ENCODE assay signal across 23 cellular contexts in genomic region chr4:25827897-25828296, GRCh38. TPM values are rescaled to one million over a fixed set of nuclear protein-coding genes. Genes with fewer than 3 reads are reported as not detected.
DNase-seq lines count a peak whose midpoint lies in the region; ATAC-seq and TF ChIP-seq lines count a peak whose summit lies in the region.
"Had no signal": no experiment of that assay in that cellular context is flagged by ENCODE, and none has a peak within 500 bp of the region (broad histone marks: within the 10 kb centered on the region; RNA-seq: fewer than 3 reads in every experiment).

No MANE protein-coding gene starts in this region.

- DNase-seq in left ventricle myocardium superior, result no peak
- no peak for DNase-seq in left cardiac atrium
- peak; percentile 89 for DNase-seq in NCI-H524 treated with DMSO at 0.1 percent for 48 hours (lab: John Stamatoyannopoulos, UW)
- peak; percentile 23 for DNase-seq in retinal pigment epithelial cell (ENCODE audit: low read depth)
- no peak for DNase-seq in cortex of kidney (lab: John Stamatoyannopoulos, UW)
- DNase-seq in activated naive CD4-positive, alpha-beta T cell treated with anti-CD3 and anti-CD28 coated beads, Interleukin-2, amount 50 U/mL, for 16 hours, result no peak
- DNase-seq: 8988T, ACHN, BE2C, Calu3, KG1, MM.1S, NCI-H1417, NCI-H1694 treated with DMSO at 0.1 percent for 48 hours, NCI-H2081, NCI-H2171, NCI-H226, NCI-H510A, NCI-H748 treated with DMSO at 0.1 percent for 48 hours, PC-9 had no signal

- no peak overlapping the region for H3K4me3 ChIP-seq in retinal pigment epithelial cell (ENCODE audit: low read length)
- H3K4me3 ChIP-seq: PC-9, SJSA1 had no signal

- intact Hi-C loops in left ventricle myocardium superior (cut with micrococcal nuclease) (no loop called here), left cardiac atrium (cut with DNase I) (no loop called here)

- TF ChIP-seq CTCF in retinal pigment epithelial cell (conservative IDR thresholded peaks at IDR 0.05; ENCODE audit: low read depth, low read length), result no peak

- ATAC-seq in left ventricle myocardium superior (peak; percentile 12), left cardiac atrium (no peak), GM18498 (IDR thresholded peaks at IDR 0.05; ENCODE audit: unreplicated experiment) (no peak)
- ATAC-seq: HCT116 had no signal

RNA-seq across cellular contexts. Expression of gene SEL1L3, which starts 34.9 kb away (rescaled TPM):
- total RNA-seq in left ventricle myocardium superior (2.8 TPM), left cardiac atrium (1 to 10 TPM; 5.6 to 6.6 TPM)

Comparison
In these comparisons a context has a peak if more than half of its experiments do, and no peak if none do; other contexts are left out.
1. DNase-seq: peak in NCI-H524 treated with DMSO at 0.1 percent for 48 hours (single experiment) and retinal pigment epithelial cell (single experiment); none in left ventricle myocardium superior (single experiment), left cardiac atrium (single experiment), cortex of kidney (single experiment) and activated naive CD4-positive, alpha-beta T cell treated with anti-CD3 and anti-CD28 coated beads, Interleukin-2, amount 50 U/mL, for 16 hours (single experiment).